In genomic region chr6:8462169-8462568, GRCh38 we compare ENCODE assay signal across 23 cellular contexts. TPM values are rescaled to one million over a fixed set of nuclear protein-coding genes. Genes with fewer than 3 reads are reported as not detected.
DNase-seq lines count a peak whose midpoint lies in the region; ATAC-seq, FAIRE-seq and TF ChIP-seq lines count a peak whose summit lies in the region.
"Had no signal": no experiment of that assay in that cellular context is flagged by ENCODE, and none has a peak within 500 bp of the region (broad histone marks: within the 10 kb centered on the region; RNA-seq: fewer than 3 reads in every experiment).

No MANE protein-coding gene starts in this region.

- SMC1A ChIA-PET in GM12878 (lab: Charles Lee; ENCODE audit: uncharacterized antibody, unreplicated experiment): no interaction called here

- H3K27ac ChIP-seq in GM12878 (ENCODE audit: control insufficient read depth, insufficient read depth): no peak overlapping the region
- H3K27ac ChIP-seq: ascending aorta, sigmoid colon, stomach had no signal

- in situ Hi-C loops in GM12878 (cut with MboI): no loop called here

- ATAC-seq in Right ventricle myocardium inferior: peak; percentile 89
- peak; percentile 33; the same call in 1 of the 3 replicates for ATAC-seq in GM12878
- no peak for ATAC-seq in HG02678 (IDR thresholded peaks at IDR 0.05; ENCODE audit: unreplicated experiment)
- ATAC-seq in HG02981 (IDR thresholded peaks at IDR 0.05; ENCODE audit: unreplicated experiment): no peak
- ATAC-seq: K562 had no signal

- no peak overlapping the region for H2AFZ ChIP-seq in GM12878 (ENCODE audit: control insufficient read depth, low read depth, low read length)

- TF ChIP-seq CTCF in LNCaP clone FGC (IDR thresholded peaks at IDR 0.05; ENCODE audit: control insufficient read depth, extremely low read depth, insufficient read depth): peak; percentile 32
- TF ChIP-seq CTCF in GM12878 (IDR thresholded peaks at IDR 0.05 in 2 of 3, conservative IDR thresholded peaks at IDR 0.05 in 1 of 3; ENCODE audit: control insufficient read depth in 2 of 3, extremely low read depth in 1 of 3, insufficient read depth in 1 of 3, low read depth in 3 of 3, low read length in 3 of 3): no peak

- no peak overlapping the region for H3K4me2 ChIP-seq in GM12878 (ENCODE audit: control insufficient read depth, insufficient read depth)

- H3K79me2 ChIP-seq in GM12878 (ENCODE audit: control insufficient read depth, insufficient read depth, low read length): no peaks in the 10 kb centered on the region

- no peak for TF ChIP-seq EP300 in GM12878 (IDR thresholded peaks at IDR 0.05; ENCODE audit: borderline replicate concordance in 1 of 2, control insufficient read depth in 1 of 2, low read depth in 2 of 2, low read length in 2 of 2)

- no peak overlapping the region for H3K9ac ChIP-seq in GM12878 (ENCODE audit: control insufficient read depth, insufficient read depth, low read length)

- intact Hi-C loops in Right ventricle myocardium inferior (cut with DNase I): no loop called here
- intact Hi-C loops in cardiac septum (cut with DNase I): no loop called here
- intact Hi-C loops in GM12878 (cut with micrococcal nuclease; ENCODE audit: unreplicated experiment): no loop called here

- CTCF ChIA-PET in GM12878 (lab: Yijun Ruan, JAX): no interaction called here

- no peaks in the 10 kb centered on the region for H3K27me3 ChIP-seq in GM12878 (replicated peaks in 1 of 2; ENCODE audit: control insufficient read depth in 2 of 2, insufficient read depth in 2 of 2, low read length in 1 of 2)
- H3K27me3 ChIP-seq: ascending aorta, sigmoid colon, stomach had no signal

- no peak for TF ChIP-seq RAD21 in GM12878 (IDR thresholded peaks at IDR 0.05; ENCODE audit: insufficient read depth, low read depth, low read length)

- no peaks in the 10 kb centered on the region for H4K20me1 ChIP-seq in GM12878 (ENCODE audit: control insufficient read depth, insufficient read depth)

- WGBS in GM12878 (ENCODE audit: insufficient coverage, insufficient replicate concordance, low lambda C conversion rate, missing lambda C conversion rate): 64% methylated on average over 3 of the region's 3 CpGs

- H3K4me3 ChIP-seq in LNCaP clone FGC (ENCODE audit: low read depth, low read length): no peak overlapping the region
- H3K4me3 ChIP-seq in GM12878: no peak overlapping the region
- H3K4me3 ChIP-seq: ascending aorta, K562, sigmoid colon, stomach had no signal

- no peaks in the 10 kb centered on the region for H3K36me3 ChIP-seq in GM12878 (ENCODE audit: control insufficient read depth in 2 of 2, insufficient read depth in 2 of 2, low read length in 1 of 2)
- H3K36me3 ChIP-seq: ascending aorta, sigmoid colon, stomach had no signal

- no peak for TF ChIP-seq POLR2A in GM12878 (IDR thresholded peaks at IDR 0.05; ENCODE audit: low read depth, low read length)

- no TSS peak for BruUV-seq in GM12878 (replicated peaks; lab: Mats Ljungman, UMichigan)

- POLR2A ChIA-PET in GM12878 (lab: Charles Lee): no interaction called here

- H3K4me1 ChIP-seq in GM12878 (ENCODE audit: control insufficient read depth, insufficient read depth, low read length): no peaks in the 10 kb centered on the region
- H3K4me1 ChIP-seq: ascending aorta, sigmoid colon, stomach had no signal

- DNase-seq in Right ventricle myocardium inferior (ENCODE audit: missing footprints) (no peak), cardiac septum (ENCODE audit: low spot score) (no peak), LNCaP clone FGC (ENCODE audit: low read depth) (peak; percentile 85), GM12878 (ENCODE audit: low read depth, low spot score) (no peak), superior temporal gyrus (ENCODE audit: extremely low spot score) (peak; percentile 22), NCI-H1694 (lab: John Stamatoyannopoulos, UW) (no peak)
- DNase-seq: activated B cell treated with CpG ODN at 0.5 μM for 24 hours; caudate nucleus; COR-L47; DMS79 treated with DMSO at 0.1 percent for 48 hours; MV-4-11; NCI-H69; sigmoid colon; stimulated activated CD4-positive, alpha-beta T cell treated with anti-CD3 and anti-CD28 coated beads, Interleukin-15, amount 100 ng/mL, for 24 hours; stomach; SW 1271; T1000 had no signal

- no peaks in the 10 kb centered on the region for H3K9me3 ChIP-seq in GM12878 (replicated peaks; ENCODE audit: control insufficient read depth, insufficient read depth, low read length)

- no peak for FAIRE-seq in GM12878 (lab: Jason Lieb, UNC)
- FAIRE-seq: A204.1, K562, keratinocyte had no signal

- RAD21 ChIA-PET in GM12878 (lab: Charles Lee; ENCODE audit: unreplicated experiment): no interaction called here

TF ChIP-seq in GM12878, 131 proteins besides CTCF, POLR2A, EP300 and RAD21:
- TF ChIP-seq IRF3 (IDR thresholded peaks at IDR 0.05): no peak
- TF ChIP-seq ZNF687 (IDR thresholded peaks at IDR 0.05): no peak
- TF ChIP-seq CBFB (IDR thresholded peaks at IDR 0.05; ENCODE audit: low read depth): no peak
- TF ChIP-seq, protein P1, sequence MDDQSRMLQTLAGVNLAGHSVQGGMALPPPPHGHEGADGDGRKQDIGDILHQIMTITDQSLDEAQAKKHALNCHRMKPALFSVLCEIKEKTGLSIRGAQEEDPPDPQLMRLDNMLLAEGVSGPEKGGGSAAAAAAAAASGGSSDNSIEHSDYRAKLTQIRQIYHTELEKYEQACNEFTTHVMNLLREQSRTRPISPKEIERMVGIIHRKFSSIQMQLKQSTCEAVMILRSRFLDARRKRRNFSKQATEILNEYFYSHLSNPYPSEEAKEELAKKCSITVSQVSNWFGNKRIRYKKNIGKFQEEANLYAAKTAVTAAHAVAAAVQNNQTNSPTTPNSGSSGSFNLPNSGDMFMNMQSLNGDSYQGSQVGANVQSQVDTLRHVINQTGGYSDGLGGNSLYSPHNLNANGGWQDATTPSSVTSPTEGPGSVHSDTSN (IDR thresholded peaks at IDR 0.05; ENCODE audit: insufficient replicate concordance, low read depth, low read length): no peak

RNA-seq across cellular contexts. Expression of gene SLC35B3, which starts 26.8 kb away (rescaled TPM):
- total RNA-seq in Right ventricle myocardium inferior (7.2 TPM), cardiac septum (6.6 TPM), GM12878 (2014; rRNA removed) (11.7 and 13.5 TPM in 2 replicates), GM12878 (2014; rRNA removed; fragmentation: Illumina TruSeq; extraction: Trizol) (10.9 and 11.9 TPM in 2 replicates), GM12878 (2021) (12.1 and 12.4 TPM in 2 replicates)
- 11.6 and 13.4 TPM in 2 replicates for total RNA-seq in GM12878 (2013; cell fraction: nucleolus; rRNA removed)
- polyA plus RNA-seq in GM12878 (2011; ENCODE audit: low read depth): 4.4 TPM
- polyA plus RNA-seq in GM12878 (2011; rRNA removed) (19.7 and 29.2 TPM in 2 replicates), GM12878 (2014; fragmentation: Illumina TruSeq; extraction: Trizol) (12.5 and 15.2 TPM in 2 replicates), GM12878 (2014; fragmentation: Nextera tagmentation; extraction: Ambion mirVana) (10 to 100 TPM; 10.5 to 11.0 TPM), GM12878 (2014; rRNA removed) (13.4 and 13.9 TPM in 2 replicates), GM12878 (2016; fragmentation: Nextera tagmentation; extraction: Ambion mirVana) (10 to 100 TPM; 28.0 to 28.1 TPM)
- 7.1 and 7.3 TPM in 2 replicates for polyA plus RNA-seq in GM12878 (2011; cell fraction: cytosol; rRNA removed)
- polyA plus RNA-seq in GM12878 (2011; cell fraction: nucleus; rRNA removed): 12.1 and 14.1 TPM in 2 replicates
- 11.4 and 14.4 TPM in 2 replicates for polyA plus RNA-seq in GM12878 (2012)
- polyA minus RNA-seq in GM12878 (2011; rRNA and poly(A)+ RNA removed): 7.1 and 8.9 TPM in 2 replicates
- polyA minus RNA-seq in GM12878 (2011; cell fraction: cytosol; rRNA and poly(A)+ RNA removed): 4.0 and 5.4 TPM in 2 replicates
- polyA minus RNA-seq in GM12878 (2011; cell fraction: nucleus; rRNA and poly(A)+ RNA removed): 8.1 and 12.5 TPM in 2 replicates

Comparison
In these comparisons a context has a peak if more than half of its experiments do, and no peak if none do; other contexts are left out.
1. ATAC-seq: peak in Right ventricle myocardium inferior (single experiment) and GM12878 (single experiment); none in HG02678 (single experiment) and HG02981 (single experiment).
2. DNase-seq: peak in LNCaP clone FGC (single experiment) and superior temporal gyrus (single experiment); none in Right ventricle myocardium inferior (single experiment), cardiac septum (single experiment), GM12878 (single experiment) and NCI-H1694 (single experiment).